Comparison of ENCODE assay signal across 1 cellular context in the genomic region with DNA sequence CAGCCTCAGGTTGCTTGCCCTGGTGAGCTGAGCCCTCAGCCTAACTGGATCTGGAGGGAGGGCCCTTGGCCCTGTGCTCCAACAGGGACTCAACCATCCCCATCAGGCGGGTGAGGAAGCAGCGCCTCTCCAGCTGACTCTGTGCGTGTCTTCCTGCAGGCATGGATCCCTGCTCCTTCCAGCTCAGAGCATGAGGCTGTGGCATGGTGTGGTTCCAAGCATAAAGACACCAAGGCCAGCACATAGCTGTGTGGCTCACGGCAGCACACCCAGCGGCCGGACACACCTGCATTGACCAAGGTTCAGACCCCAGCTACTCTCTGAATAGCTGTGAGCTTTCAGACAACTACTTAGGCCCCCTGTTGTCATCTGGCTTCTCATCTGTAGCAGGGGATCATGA.
A peak's percentile ranks its signal among the peaks of the same experiment; 100 is the strongest.
TF ChIP-seq lines count a peak whose summit lies in the region.

No MANE protein-coding gene starts in this region.

TF ChIP-seq in HepG2, 621 proteins besides CTCF, POLR2A, EP300 and RAD21 (continued from another document):
- TF ChIP-seq FOXO4 (CRISPR knock-in tag; conservative IDR thresholded peaks at IDR 0.05) (0 out of 2 replicates have a peak, but pooled peaks have one; percentile 45), TEAD3 (CRISPR knock-in tag; optimal IDR thresholded peaks at IDR 0.05; ENCODE audit: borderline replicate concordance) (peak; percentile 13), ZBTB3 (CRISPR knock-in tag; IDR thresholded peaks at IDR 0.05; ENCODE audit: borderline replicate concordance, low read depth) (no peak), NPAS2 (CRISPR knock-in tag; IDR thresholded peaks at IDR 0.05; ENCODE audit: borderline replicate concordance) (no peak), ZNF317 (CRISPR knock-in tag; IDR thresholded peaks at IDR 0.05) (no peak)
TF ChIP-seq in HepG2: peak in this region for 5.
